In genomic region chr5:36241636-36242533, GRCh38 we compare ENCODE assay signal across 8 cellular contexts. TPM values are rescaled to one million over a fixed set of nuclear protein-coding genes. Genes with fewer than 3 reads are reported as not detected.
A peak's percentile ranks its signal among the peaks of the same experiment; 100 is the strongest.
DNase-seq lines count a peak whose midpoint lies in the region; ATAC-seq and TF ChIP-seq lines count a peak whose summit lies in the region.

A gene with protein sequence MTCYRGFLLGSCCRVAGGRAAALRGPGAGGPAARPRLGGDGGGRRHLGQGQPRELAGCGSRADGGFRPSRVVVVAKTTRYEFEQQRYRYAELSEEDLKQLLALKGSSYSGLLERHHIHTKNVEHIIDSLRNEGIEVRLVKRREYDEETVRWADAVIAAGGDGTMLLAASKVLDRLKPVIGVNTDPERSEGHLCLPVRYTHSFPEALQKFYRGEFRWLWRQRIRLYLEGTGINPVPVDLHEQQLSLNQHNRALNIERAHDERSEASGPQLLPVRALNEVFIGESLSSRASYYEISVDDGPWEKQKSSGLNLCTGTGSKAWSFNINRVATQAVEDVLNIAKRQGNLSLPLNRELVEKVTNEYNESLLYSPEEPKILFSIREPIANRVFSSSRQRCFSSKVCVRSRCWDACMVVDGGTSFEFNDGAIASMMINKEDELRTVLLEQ (minus strand): TSS chr5:36241925. CDS start chr5:36241798, 127 bp downstream.

- H3K36me3 ChIP-seq in CD8-positive, alpha-beta T cell (ENCODE audit: insufficient read depth, low read length), result no peaks in the 10 kb centered on the region
- no peaks in the 10 kb centered on the region for H3K36me3 ChIP-seq in liver (ENCODE audit: control insufficient read depth in 4 of 4, insufficient read depth in 3 of 4, low read depth in 1 of 4, low read length in 3 of 4)

- intact Hi-C loops in CD8-positive, alpha-beta T cell (cut with DNase I, micrococcal nuclease), result loop anchor here (1.0 to 10.0 kb wide), 13 partner anchors 90 to 1405 kb away; partner anchors contain the start of genes NUP155 (in 2 of the 2), TTC23L (in 2 of the 2), BRIX1 (in 1 of the 2) and CPLANE1 (in 1 of the 2)
- intact Hi-C loops in activated CD4-positive, alpha-beta memory T cell treated with anti-CD3 and anti-CD28 coated beads for 36 hours (cut with micrococcal nuclease), result loop anchor here (1.0 to 10.0 kb wide), 7 partner anchors 91 to 1133 kb away; partner anchors contain the start of genes LMBRD2, NIPBL, NUP155 and SLC1A3
- intact Hi-C loops in dorsolateral prefrontal cortex (cut with DNase I), result loop anchor here (2.0 to 10.0 kb wide), 8 partner anchors 60 to 633 kb away; partner anchors contain the start of genes NIPBL (in 2 of the 2), RANBP3L (in 2 of the 2), LMBRD2 (in 1 of the 2) and SKP2 (in 1 of the 2)

- H3K9me3 ChIP-seq in CD8-positive, alpha-beta T cell (ENCODE audit: low read length), result no peaks in the 10 kb centered on the region
- H3K9me3 ChIP-seq in liver (ENCODE audit: control insufficient read depth in 4 of 4, low read length in 3 of 4), result no peaks in the 10 kb centered on the region

- no peaks in the 10 kb centered on the region for H3K9me3 Mint-ChIP-seq in CD8-positive, alpha-beta T cell
- no peaks in the 10 kb centered on the region for H3K9me3 Mint-ChIP-seq in activated CD4-positive, alpha-beta memory T cell treated with anti-CD3 and anti-CD28 coated beads for 36 hours

- peak; percentile 79 to 85 for TF ChIP-seq RAD21 in liver (IDR thresholded peaks at IDR 0.05)

- no peaks in the 10 kb centered on the region for H3K36me3 Mint-ChIP-seq in CD8-positive, alpha-beta T cell
- H3K36me3 Mint-ChIP-seq in activated CD4-positive, alpha-beta memory T cell treated with anti-CD3 and anti-CD28 coated beads for 36 hours, result no peaks in the 10 kb centered on the region

- peak; percentile 85 for ATAC-seq in CD8-positive, alpha-beta T cell
- peak; percentile 88 for ATAC-seq in GM19452 (IDR thresholded peaks at IDR 0.05; ENCODE audit: unreplicated experiment)

- H3K4me3 Mint-ChIP-seq in CD8-positive, alpha-beta T cell, result peak within 1 kb of the TSS; percentile 87
- peak within 1 kb of the TSS; percentile 80 for H3K4me3 Mint-ChIP-seq in activated CD4-positive, alpha-beta memory T cell treated with anti-CD3 and anti-CD28 coated beads for 36 hours

- WGBS in liver, result under 1% methylated on average over 99 of the region's 99 CpGs

- POLR2A ChIA-PET in CD8-positive, alpha-beta T cell (lab: Charles Lee), result interaction anchor here (0.8 to 3.2 kb wide), 9 partner anchors 10 to 1312 kb away, joined by 3 to 43 read pairs (median 5); partner anchors contain the start of genes LMBRD2, NIPBL and SKP2
- POLR2A ChIA-PET in activated CD4-positive, alpha-beta memory T cell treated with anti-CD3 and anti-CD28 coated beads for 36 hours (lab: Charles Lee), result interaction anchor here (0.9 to 3.6 kb wide), 4 partner anchors 12 to 1312 kb away, joined by 3 to 34 read pairs (median 3); partner anchors contain the start of genes DNAJC21, LMBRD2 and SKP2

- peaks cover 49% of the 10 kb centered on the region for H3K4me1 Mint-ChIP-seq in CD8-positive, alpha-beta T cell (ENCODE audit: low read depth)
- H3K4me1 Mint-ChIP-seq in activated CD4-positive, alpha-beta memory T cell treated with anti-CD3 and anti-CD28 coated beads for 36 hours (ENCODE audit: low read depth), result peaks cover 44% of the 10 kb centered on the region

- peaks cover 22% of the 10 kb centered on the region for H3K4me1 ChIP-seq in CD8-positive, alpha-beta T cell (ENCODE audit: insufficient read depth, low read length)
- H3K4me1 ChIP-seq in liver (ENCODE audit: control insufficient read depth in 4 of 4, insufficient read depth in 4 of 4, low read length in 3 of 4), result peaks cover 3 to 38% (median 21%) of the 10 kb centered on the region in 4 donors

- peak; percentile 59 for TF ChIP-seq CTCF in CD8-positive, alpha-beta T cell (IDR thresholded peaks at IDR 0.05)
- TF ChIP-seq CTCF in dorsolateral prefrontal cortex (IDR thresholded peaks at IDR 0.05 in 54 of 56, conservative IDR thresholded peaks at IDR 0.05 in 2 of 56; ENCODE audit: low read depth in 1 of 56, partially characterized antibody in 56 of 56), result peak; percentile 37 to 90 (median 70)
- TF ChIP-seq CTCF in liver (IDR thresholded peaks at IDR 0.05; ENCODE audit: low read depth, low read length, missing input control), result peak; percentile 87

- H3K27me3 ChIP-seq in CD8-positive, alpha-beta T cell (ENCODE audit: insufficient read depth, low read length), result no peaks in the 10 kb centered on the region
- no peaks in the 10 kb centered on the region for H3K27me3 ChIP-seq in dorsolateral prefrontal cortex
- no peaks in the 10 kb centered on the region for H3K27me3 ChIP-seq in liver (ENCODE audit: control insufficient read depth in 4 of 4, insufficient read depth in 4 of 4, low read length in 3 of 4)

- peak within 1 kb of the TSS; percentile 78 for H3K4me3 ChIP-seq in CD8-positive, alpha-beta T cell (ENCODE audit: low read depth, low read length)
- peak within 1 kb of the TSS; percentile 73 to 97 (median 89) for H3K4me3 ChIP-seq in dorsolateral prefrontal cortex
- peak within 1 kb of the TSS; percentile 69 to 88 (median 70) for H3K4me3 ChIP-seq in liver (ENCODE audit: low read depth in 1 of 3, low read length in 3 of 3)

- peak within 1 kb of the TSS; percentile 87 to 99 for H3K9ac ChIP-seq in liver (ENCODE audit: low read depth in 1 of 2, low read length in 2 of 2)

- peak within 1 kb of the TSS; percentile 87 for H3K27ac ChIP-seq in CD8-positive, alpha-beta T cell (ENCODE audit: low read depth, low read length)
- H3K27ac ChIP-seq in dorsolateral prefrontal cortex, result peak within 1 kb of the TSS; percentile 78 to 99 (median 97)
- H3K27ac ChIP-seq in liver (ENCODE audit: low read depth in 1 of 2, low read length in 2 of 2), result peak within 1 kb of the TSS; percentile 98 to 99

- peak within 1 kb of the TSS; percentile 89 for H3K27ac Mint-ChIP-seq in CD8-positive, alpha-beta T cell
- peak within 1 kb of the TSS; percentile 86 for H3K27ac Mint-ChIP-seq in activated CD4-positive, alpha-beta memory T cell treated with anti-CD3 and anti-CD28 coated beads for 36 hours

- CTCF ChIA-PET in CD8-positive, alpha-beta T cell (lab: Charles Lee), result interaction anchor here (0.8 to 2.1 kb wide), 10 partner anchors 9 to 96 kb away, joined by 3 to 7 read pairs (median 4); partner anchors contain the start of gene LMBRD2
- CTCF ChIA-PET in activated CD4-positive, alpha-beta memory T cell treated with anti-CD3 and anti-CD28 coated beads for 36 hours (lab: Charles Lee), result interaction anchor here (0.7 to 2.3 kb wide), 18 partner anchors 10 to 636 kb away, joined by 3 to 16 read pairs (median 4); partner anchors contain the start of genes LMBRD2 and SKP2

- H3K27me3 Mint-ChIP-seq in CD8-positive, alpha-beta T cell (ENCODE audit: low read depth), result no peaks in the 10 kb centered on the region
- no peaks in the 10 kb centered on the region for H3K27me3 Mint-ChIP-seq in activated CD4-positive, alpha-beta memory T cell treated with anti-CD3 and anti-CD28 coated beads for 36 hours

- peak; percentile 83 to 96 (median 90) for DNase-seq in CD8-positive, alpha-beta T cell
- peak; percentile 96 for DNase-seq in HK-2 (ENCODE audit: unreplicated experiment)
- peak; percentile 47 for DNase-seq in NCI-H82 treated with DMSO at 0.1 percent for 48 hours (lab: John Stamatoyannopoulos, UW; ENCODE audit: unreplicated experiment)
- DNase-seq in activated CD4-positive, alpha-beta memory T cell treated with anti-CD3 and anti-CD28 coated beads for 36 hours, result peak; percentile 96
- peak; percentile 89 to 96 (median 95) for DNase-seq in dorsolateral prefrontal cortex
- DNase-seq in stimulated activated CD4-positive, alpha-beta T cell treated with anti-CD3 and anti-CD28 coated beads, Interleukin-4, amount 100 ng/mL, for 24 hours, result peak; percentile 93

TF ChIP-seq in liver, 16 proteins besides CTCF, POLR2A, EP300 and RAD21 (continues in another document):
- TF ChIP-seq YY1 (IDR thresholded peaks at IDR 0.05), result peak; percentile 97
- TF ChIP-seq FOXA2 (IDR thresholded peaks at IDR 0.05), result peak; percentile 22
- peak; percentile 73 for TF ChIP-seq ZBTB33 (IDR thresholded peaks at IDR 0.05)
- no peak for TF ChIP-seq FOXA1 (IDR thresholded peaks at IDR 0.05)
- TF ChIP-seq HNF4G (IDR thresholded peaks at IDR 0.05), result no peak
- TF ChIP-seq TAF1 (conservative IDR thresholded peaks at IDR 0.05), result peak; percentile 36
- no peak for TF ChIP-seq GABPA (IDR thresholded peaks at IDR 0.05 in 1 of 2, conservative IDR thresholded peaks at IDR 0.05 in 1 of 2)
- peak in 1 of 2 donors; percentile 23 for TF ChIP-seq JUND (IDR thresholded peaks at IDR 0.05)
- peak; percentile 90 for TF ChIP-seq MAX (IDR thresholded peaks at IDR 0.05)
- peak; percentile 66 to 69 for TF ChIP-seq RXRA (IDR thresholded peaks at IDR 0.05)
- no peak for TF ChIP-seq HNF4A (conservative IDR thresholded peaks at IDR 0.05)

RNA-seq across cellular contexts. Expression of the gene that starts here (rescaled TPM):
- 10 to 100 TPM; 11.1 to 12.3 TPM for total RNA-seq in CD8-positive, alpha-beta T cell
- total RNA-seq in activated CD4-positive, alpha-beta memory T cell treated with anti-CD3 and anti-CD28 coated beads for 36 hours, result 10 to 100 TPM; 16.6 to 18.0 TPM
- 100 to 1,000 TPM in 2 of 120 experiments, 10 to 100 TPM in 118; 33.0 to 108 (median 60.6) TPM for total RNA-seq in dorsolateral prefrontal cortex
- total RNA-seq in liver, result 100 to 1,000 TPM; 101 to 178 TPM
- 10 to 100 TPM; 73.6 to 74.6 TPM for polyA plus RNA-seq in liver

Comparison
In these comparisons a context has a peak if more than half of its experiments do, and no peak if none do; other contexts are left out.
1. Peak in every context shown above with its lines: DNase-seq, ATAC-seq, H3K4me3 ChIP-seq and H3K27ac ChIP-seq.